1 cellular context compared by ENCODE assay signal in genomic region chr16:10625595-10626357, GRCh38.
TF ChIP-seq lines count a peak whose summit lies in the region.

No MANE protein-coding gene starts in this region.

TF ChIP-seq in K562, 482 proteins besides CTCF, POLR2A, EP300 and RAD21 (continued from another document):
- TF ChIP-seq ZNF609 (CRISPR knock-in tag; IDR thresholded peaks at IDR 0.05; ENCODE audit: borderline replicate concordance) (no peak), ETV5 (CRISPR knock-in tag; IDR thresholded peaks at IDR 0.05; ENCODE audit: low read depth) (no peak), THRAP3 (IDR thresholded peaks at IDR 0.05; ENCODE audit: borderline replicate concordance) (no peak), TFAP4 (CRISPR knock-in tag; IDR thresholded peaks at IDR 0.05; ENCODE audit: borderline replicate concordance) (no peak), MYNN (IDR thresholded peaks at IDR 0.05) (no peak), MYNN (CRISPR knock-in tag; IDR thresholded peaks at IDR 0.05) (no peak), PRDM10 (IDR thresholded peaks at IDR 0.05; ENCODE audit: partially characterized antibody) (peak; percentile 25), RFX5 (IDR thresholded peaks at IDR 0.05; ENCODE audit: low read depth, low read length) (no peak), ATF6 (CRISPR knock-in tag; IDR thresholded peaks at IDR 0.05) (no peak), NFXL1 (CRISPR knock-in tag; IDR thresholded peaks at IDR 0.05) (no peak), EP400 (IDR thresholded peaks at IDR 0.05) (no peak), ATF1 (CRISPR knock-in tag; IDR thresholded peaks at IDR 0.05) (no peak), ATF1 (tag; IDR thresholded peaks at IDR 0.05) (no peak), CBX1 (IDR thresholded peaks at IDR 0.05; ENCODE audit: low read depth) (no peak), MCM7 (IDR thresholded peaks at IDR 0.05) (no peak), ZC3H11A (IDR thresholded peaks at IDR 0.05; ENCODE audit: low read depth, low read length) (no peak), ZNF668 (CRISPR knock-in tag; IDR thresholded peaks at IDR 0.05) (no peak), ZFP91 (CRISPR knock-in tag; IDR thresholded peaks at IDR 0.05) (no peak), BACH1 (tag; IDR thresholded peaks at IDR 0.05) (peak; percentile 77; the same call in 1 of the 2 replicates), TAF15 (IDR thresholded peaks at IDR 0.05; ENCODE audit: low read depth, low read length) (no peak), POLR3A (IDR thresholded peaks at IDR 0.05; ENCODE audit: borderline replicate concordance, extremely low read depth, insufficient read depth, insufficient read length) (no peak), ELF2 (CRISPR knock-in tag; IDR thresholded peaks at IDR 0.05) (no peak), BMI1 (IDR thresholded peaks at IDR 0.05; ENCODE audit: low read length) (no peak), CREB1 (IDR thresholded peaks at IDR 0.05) (no peak), CREB1 (CRISPR knock-in tag; IDR thresholded peaks at IDR 0.05) (no peak), ZBTB33 (CRISPR knock-in tag; IDR thresholded peaks at IDR 0.05) (no peak), DPF2 (IDR thresholded peaks at IDR 0.05) (peak; percentile 47; the same call in 1 of the 2 replicates), CREB5 (CRISPR knock-in tag; IDR thresholded peaks at IDR 0.05) (no peak), ETS1 (conservative IDR thresholded peaks at IDR 0.05; ENCODE audit: control insufficient read depth, low read depth, low read length) (no peak), BHLHE40 (IDR thresholded peaks at IDR 0.05; ENCODE audit: low read length) (no peak), U2AF2 (optimal IDR thresholded peaks at IDR 0.05; ENCODE audit: low read depth, low read length) (no peak), TSHZ1 (CRISPR knock-in tag; IDR thresholded peaks at IDR 0.05) (no peak), MAFF (IDR thresholded peaks at IDR 0.05; ENCODE audit: low read length) (peak; percentile 93)
